Comparison of ENCODE assay signal across 1 cellular context in the genomic region with DNA sequence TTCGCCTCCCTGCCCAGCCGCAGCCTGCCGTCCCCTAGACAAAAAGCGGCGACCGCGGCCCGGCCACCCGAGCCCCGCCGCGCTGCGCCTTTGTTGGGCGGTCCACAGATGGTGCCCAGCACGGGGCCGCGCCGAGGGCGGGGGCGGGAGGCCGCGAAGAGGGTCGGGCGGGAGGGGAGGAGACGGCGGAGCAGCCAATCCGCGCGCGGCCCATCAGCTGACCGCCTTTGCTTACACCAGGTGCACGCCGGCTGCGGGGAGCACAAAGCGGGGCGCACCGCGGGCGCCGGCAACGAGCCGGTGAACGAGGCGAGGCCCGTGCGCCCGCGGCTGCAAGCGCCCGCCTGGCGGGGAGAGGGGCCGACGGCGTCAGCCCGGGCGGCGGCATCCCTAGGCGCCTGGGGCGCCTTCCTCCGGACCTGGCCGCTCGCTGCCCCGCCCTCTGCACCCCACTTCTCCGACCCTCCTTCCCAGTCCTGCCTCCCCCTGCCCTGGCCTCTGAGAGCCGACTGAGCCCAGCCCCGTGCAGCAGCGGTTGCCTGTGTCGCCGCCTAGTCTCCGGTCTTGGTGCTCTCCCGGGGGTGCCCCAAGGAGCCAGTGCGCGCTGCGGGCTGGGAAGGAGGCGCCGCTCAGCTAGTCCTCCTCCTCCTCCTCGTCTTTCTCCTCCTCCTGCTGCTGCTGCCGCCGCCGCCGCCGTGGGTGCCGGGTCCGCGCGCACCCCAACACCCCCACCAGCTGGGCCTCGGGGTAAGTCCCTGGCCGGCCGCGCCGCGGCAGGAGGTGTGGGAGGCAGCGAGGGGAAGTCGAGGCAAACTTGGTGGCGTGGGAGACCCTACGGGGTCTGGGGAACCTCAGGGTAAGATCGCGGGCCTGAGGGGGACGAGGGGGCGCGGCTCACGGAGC.
A peak's percentile ranks its signal among the peaks of the same experiment; 100 is the strongest.
TF ChIP-seq lines count a peak whose summit lies in the region.

A gene (plus strand): TSS at position 259 of the 903 bp plus-strand sequence. CDS start 45,211 bp downstream, outside the sequence.

TF ChIP-seq in WTC11, 78 proteins besides CTCF, POLR2A, EP300 and RAD21 (continued from another document and continues in another):
- TF ChIP-seq CREB1 (CRISPR knock-in tag; IDR thresholded peaks at IDR 0.05) (no peak), KAT7 (CRISPR knock-in tag; IDR thresholded peaks at IDR 0.05; ENCODE audit: borderline replicate concordance) (no peak; the same call in 1 of the 2 replicates), MXD4 (CRISPR knock-in tag; IDR thresholded peaks at IDR 0.05; ENCODE audit: borderline replicate concordance) (no peak), NFE2L1 (CRISPR knock-in tag; IDR thresholded peaks at IDR 0.05) (no peak), SOX15 (CRISPR knock-in tag; IDR thresholded peaks at IDR 0.05) (no peak), PRRX2 (CRISPR knock-in tag; IDR thresholded peaks at IDR 0.05) (no peak), TCF7 (CRISPR knock-in tag; IDR thresholded peaks at IDR 0.05; ENCODE audit: low read depth) (no peak), EMX1 (CRISPR knock-in tag; IDR thresholded peaks at IDR 0.05) (peak; percentile 75; the same call in 1 of the 2 replicates), TEAD1 (CRISPR knock-in tag; IDR thresholded peaks at IDR 0.05) (peak; percentile 66; the same call in 1 of the 2 replicates), NR1H2 (CRISPR knock-in tag; IDR thresholded peaks at IDR 0.05) (no peak), TP53 (CRISPR knock-in tag; IDR thresholded peaks at IDR 0.05) (0 out of 2 replicates have a peak, but pooled peaks have one; percentile 24), NR2C2 (CRISPR knock-in tag; IDR thresholded peaks at IDR 0.05) (no peak), ZNF671 (CRISPR knock-in tag; IDR thresholded peaks at IDR 0.05) (no peak), SMAD4 (CRISPR knock-in tag; IDR thresholded peaks at IDR 0.05) (no peak), CBFB (CRISPR knock-in tag; IDR thresholded peaks at IDR 0.05; ENCODE audit: low read depth) (no peak), ZNF396 (CRISPR knock-in tag; IDR thresholded peaks at IDR 0.05; ENCODE audit: borderline replicate concordance) (no peak), OVOL2 (CRISPR knock-in tag; IDR thresholded peaks at IDR 0.05; ENCODE audit: borderline replicate concordance) (no peak), RORB (CRISPR knock-in tag; IDR thresholded peaks at IDR 0.05) (no peak), ZNF263 (CRISPR knock-in tag; IDR thresholded peaks at IDR 0.05; ENCODE audit: low read depth) (no peak), ZNF232 (CRISPR knock-in tag; IDR thresholded peaks at IDR 0.05) (no peak), ZNF219 (CRISPR knock-in tag; IDR thresholded peaks at IDR 0.05; ENCODE audit: borderline replicate concordance) (no peak)
- TF ChIP-seq, protein P1, sequence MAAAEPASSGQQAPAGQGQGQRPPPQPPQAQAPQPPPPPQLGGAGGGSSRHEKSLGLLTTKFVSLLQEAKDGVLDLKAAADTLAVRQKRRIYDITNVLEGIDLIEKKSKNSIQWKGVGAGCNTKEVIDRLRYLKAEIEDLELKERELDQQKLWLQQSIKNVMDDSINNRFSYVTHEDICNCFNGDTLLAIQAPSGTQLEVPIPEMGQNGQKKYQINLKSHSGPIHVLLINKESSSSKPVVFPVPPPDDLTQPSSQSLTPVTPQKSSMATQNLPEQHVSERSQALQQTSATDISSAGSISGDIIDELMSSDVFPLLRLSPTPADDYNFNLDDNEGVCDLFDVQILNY (CRISPR knock-in tag; IDR thresholded peaks at IDR 0.05): peak; percentile 56; the same call in 1 of the 2 replicates
- TF ChIP-seq, protein P2, sequence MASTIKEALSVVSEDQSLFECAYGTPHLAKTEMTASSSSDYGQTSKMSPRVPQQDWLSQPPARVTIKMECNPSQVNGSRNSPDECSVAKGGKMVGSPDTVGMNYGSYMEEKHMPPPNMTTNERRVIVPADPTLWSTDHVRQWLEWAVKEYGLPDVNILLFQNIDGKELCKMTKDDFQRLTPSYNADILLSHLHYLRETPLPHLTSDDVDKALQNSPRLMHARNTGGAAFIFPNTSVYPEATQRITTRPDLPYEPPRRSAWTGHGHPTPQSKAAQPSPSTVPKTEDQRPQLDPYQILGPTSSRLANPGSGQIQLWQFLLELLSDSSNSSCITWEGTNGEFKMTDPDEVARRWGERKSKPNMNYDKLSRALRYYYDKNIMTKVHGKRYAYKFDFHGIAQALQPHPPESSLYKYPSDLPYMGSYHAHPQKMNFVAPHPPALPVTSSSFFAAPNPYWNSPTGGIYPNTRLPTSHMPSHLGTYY (CRISPR knock-in tag; IDR thresholded peaks at IDR 0.05): peak; percentile 51; the same call in 1 of the 2 replicates
- TF ChIP-seq, protein P3, sequence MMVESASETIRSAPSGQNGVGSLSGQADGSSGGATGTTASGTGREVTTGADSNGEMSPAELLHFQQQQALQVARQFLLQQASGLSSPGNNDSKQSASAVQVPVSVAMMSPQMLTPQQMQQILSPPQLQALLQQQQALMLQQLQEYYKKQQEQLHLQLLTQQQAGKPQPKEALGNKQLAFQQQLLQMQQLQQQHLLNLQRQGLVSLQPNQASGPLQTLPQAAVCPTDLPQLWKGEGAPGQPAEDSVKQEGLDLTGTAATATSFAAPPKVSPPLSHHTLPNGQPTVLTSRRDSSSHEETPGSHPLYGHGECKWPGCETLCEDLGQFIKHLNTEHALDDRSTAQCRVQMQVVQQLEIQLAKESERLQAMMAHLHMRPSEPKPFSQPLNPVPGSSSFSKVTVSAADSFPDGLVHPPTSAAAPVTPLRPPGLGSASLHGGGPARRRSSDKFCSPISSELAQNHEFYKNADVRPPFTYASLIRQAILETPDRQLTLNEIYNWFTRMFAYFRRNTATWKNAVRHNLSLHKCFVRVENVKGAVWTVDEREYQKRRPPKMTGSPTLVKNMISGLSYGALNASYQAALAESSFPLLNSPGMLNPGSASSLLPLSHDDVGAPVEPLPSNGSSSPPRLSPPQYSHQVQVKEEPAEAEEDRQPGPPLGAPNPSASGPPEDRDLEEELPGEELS (CRISPR knock-in tag; IDR thresholded peaks at IDR 0.05): 0 out of 2 replicates have a peak, but pooled peaks have one; percentile 6
- TF ChIP-seq, protein P4, sequence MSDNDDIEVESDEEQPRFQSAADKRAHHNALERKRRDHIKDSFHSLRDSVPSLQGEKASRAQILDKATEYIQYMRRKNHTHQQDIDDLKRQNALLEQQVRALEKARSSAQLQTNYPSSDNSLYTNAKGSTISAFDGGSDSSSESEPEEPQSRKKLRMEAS (CRISPR knock-in tag; IDR thresholded peaks at IDR 0.05): no peak; the same call in 1 of the 2 replicates
- TF ChIP-seq, protein P5, sequence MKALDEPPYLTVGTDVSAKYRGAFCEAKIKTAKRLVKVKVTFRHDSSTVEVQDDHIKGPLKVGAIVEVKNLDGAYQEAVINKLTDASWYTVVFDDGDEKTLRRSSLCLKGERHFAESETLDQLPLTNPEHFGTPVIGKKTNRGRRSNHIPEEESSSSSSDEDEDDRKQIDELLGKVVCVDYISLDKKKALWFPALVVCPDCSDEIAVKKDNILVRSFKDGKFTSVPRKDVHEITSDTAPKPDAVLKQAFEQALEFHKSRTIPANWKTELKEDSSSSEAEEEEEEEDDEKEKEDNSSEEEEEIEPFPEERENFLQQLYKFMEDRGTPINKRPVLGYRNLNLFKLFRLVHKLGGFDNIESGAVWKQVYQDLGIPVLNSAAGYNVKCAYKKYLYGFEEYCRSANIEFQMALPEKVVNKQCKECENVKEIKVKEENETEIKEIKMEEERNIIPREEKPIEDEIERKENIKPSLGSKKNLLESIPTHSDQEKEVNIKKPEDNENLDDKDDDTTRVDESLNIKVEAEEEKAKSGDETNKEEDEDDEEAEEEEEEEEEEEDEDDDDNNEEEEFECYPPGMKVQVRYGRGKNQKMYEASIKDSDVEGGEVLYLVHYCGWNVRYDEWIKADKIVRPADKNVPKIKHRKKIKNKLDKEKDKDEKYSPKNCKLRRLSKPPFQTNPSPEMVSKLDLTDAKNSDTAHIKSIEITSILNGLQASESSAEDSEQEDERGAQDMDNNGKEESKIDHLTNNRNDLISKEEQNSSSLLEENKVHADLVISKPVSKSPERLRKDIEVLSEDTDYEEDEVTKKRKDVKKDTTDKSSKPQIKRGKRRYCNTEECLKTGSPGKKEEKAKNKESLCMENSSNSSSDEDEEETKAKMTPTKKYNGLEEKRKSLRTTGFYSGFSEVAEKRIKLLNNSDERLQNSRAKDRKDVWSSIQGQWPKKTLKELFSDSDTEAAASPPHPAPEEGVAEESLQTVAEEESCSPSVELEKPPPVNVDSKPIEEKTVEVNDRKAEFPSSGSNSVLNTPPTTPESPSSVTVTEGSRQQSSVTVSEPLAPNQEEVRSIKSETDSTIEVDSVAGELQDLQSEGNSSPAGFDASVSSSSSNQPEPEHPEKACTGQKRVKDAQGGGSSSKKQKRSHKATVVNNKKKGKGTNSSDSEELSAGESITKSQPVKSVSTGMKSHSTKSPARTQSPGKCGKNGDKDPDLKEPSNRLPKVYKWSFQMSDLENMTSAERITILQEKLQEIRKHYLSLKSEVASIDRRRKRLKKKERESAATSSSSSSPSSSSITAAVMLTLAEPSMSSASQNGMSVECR (CRISPR knock-in tag; IDR thresholded peaks at IDR 0.05; ENCODE audit: borderline replicate concordance): no peak; the same call in 1 of the 2 replicates
- TF ChIP-seq, protein P6, sequence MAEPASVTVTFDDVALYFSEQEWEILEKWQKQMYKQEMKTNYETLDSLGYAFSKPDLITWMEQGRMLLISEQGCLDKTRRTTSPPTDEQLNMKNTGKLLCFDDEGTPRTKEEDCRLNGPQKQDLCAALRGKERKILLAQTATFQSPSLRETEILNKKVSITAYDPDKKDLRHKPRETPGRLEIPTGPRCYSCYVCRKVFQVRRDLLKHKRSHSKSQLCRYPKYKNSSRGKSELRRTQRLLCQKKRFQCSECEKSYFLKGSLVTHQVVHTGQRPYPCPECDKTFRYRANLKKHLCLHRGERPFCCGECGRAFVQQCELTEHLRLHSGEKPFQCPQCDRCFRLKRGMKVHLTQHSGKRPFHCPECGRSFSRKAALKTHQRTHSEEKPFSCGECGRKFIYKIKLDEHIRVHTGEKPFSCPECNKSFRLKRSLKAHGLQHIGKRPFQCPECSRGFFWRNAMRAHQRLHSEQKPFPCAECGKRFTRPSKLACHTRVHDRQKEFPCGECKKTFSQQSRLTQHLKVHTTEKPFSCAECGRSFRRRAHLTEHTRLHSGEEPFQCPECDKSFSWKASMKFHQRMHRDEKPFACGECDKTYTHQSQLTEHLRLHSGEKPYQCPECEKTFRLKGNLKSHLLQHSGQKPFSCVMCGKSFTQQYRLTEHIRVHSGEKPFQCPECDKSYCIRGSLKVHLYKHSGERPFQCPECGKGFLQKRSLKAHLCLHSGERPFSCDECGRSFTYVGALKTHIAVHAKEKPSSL (CRISPR knock-in tag; conservative IDR thresholded peaks at IDR 0.05): no peak
- TF ChIP-seq, protein P7, sequence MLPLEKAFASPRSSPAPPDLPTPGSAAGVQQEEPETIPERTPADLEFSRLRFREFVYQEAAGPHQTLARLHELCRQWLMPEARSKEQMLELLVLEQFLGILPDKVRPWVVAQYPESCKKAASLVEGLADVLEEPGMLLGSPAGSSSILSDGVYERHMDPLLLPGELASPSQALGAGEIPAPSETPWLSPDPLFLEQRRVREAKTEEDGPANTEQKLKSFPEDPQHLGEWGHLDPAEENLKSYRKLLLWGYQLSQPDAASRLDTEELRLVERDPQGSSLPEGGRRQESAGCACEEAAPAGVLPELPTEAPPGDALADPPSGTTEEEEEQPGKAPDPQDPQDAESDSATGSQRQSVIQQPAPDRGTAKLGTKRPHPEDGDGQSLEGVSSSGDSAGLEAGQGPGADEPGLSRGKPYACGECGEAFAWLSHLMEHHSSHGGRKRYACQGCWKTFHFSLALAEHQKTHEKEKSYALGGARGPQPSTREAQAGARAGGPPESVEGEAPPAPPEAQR (CRISPR knock-in tag; IDR thresholded peaks at IDR 0.05): no peak
- TF ChIP-seq, protein P8, sequence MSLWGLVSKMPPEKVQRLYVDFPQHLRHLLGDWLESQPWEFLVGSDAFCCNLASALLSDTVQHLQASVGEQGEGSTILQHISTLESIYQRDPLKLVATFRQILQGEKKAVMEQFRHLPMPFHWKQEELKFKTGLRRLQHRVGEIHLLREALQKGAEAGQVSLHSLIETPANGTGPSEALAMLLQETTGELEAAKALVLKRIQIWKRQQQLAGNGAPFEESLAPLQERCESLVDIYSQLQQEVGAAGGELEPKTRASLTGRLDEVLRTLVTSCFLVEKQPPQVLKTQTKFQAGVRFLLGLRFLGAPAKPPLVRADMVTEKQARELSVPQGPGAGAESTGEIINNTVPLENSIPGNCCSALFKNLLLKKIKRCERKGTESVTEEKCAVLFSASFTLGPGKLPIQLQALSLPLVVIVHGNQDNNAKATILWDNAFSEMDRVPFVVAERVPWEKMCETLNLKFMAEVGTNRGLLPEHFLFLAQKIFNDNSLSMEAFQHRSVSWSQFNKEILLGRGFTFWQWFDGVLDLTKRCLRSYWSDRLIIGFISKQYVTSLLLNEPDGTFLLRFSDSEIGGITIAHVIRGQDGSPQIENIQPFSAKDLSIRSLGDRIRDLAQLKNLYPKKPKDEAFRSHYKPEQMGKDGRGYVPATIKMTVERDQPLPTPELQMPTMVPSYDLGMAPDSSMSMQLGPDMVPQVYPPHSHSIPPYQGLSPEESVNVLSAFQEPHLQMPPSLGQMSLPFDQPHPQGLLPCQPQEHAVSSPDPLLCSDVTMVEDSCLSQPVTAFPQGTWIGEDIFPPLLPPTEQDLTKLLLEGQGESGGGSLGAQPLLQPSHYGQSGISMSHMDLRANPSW (CRISPR knock-in tag; conservative IDR thresholded peaks at IDR 0.05; ENCODE audit: low read depth): no peak
- TF ChIP-seq, protein P9, sequence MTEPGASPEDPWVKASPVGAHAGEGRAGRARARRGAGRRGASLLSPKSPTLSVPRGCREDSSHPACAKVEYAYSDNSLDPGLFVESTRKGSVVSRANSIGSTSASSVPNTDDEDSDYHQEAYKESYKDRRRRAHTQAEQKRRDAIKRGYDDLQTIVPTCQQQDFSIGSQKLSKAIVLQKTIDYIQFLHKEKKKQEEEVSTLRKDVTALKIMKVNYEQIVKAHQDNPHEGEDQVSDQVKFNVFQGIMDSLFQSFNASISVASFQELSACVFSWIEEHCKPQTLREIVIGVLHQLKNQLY (CRISPR knock-in tag; IDR thresholded peaks at IDR 0.05): no peak
- TF ChIP-seq, protein P10, sequence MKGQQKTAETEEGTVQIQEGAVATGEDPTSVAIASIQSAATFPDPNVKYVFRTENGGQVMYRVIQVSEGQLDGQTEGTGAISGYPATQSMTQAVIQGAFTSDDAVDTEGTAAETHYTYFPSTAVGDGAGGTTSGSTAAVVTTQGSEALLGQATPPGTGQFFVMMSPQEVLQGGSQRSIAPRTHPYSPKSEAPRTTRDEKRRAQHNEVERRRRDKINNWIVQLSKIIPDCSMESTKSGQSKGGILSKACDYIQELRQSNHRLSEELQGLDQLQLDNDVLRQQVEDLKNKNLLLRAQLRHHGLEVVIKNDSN (CRISPR knock-in tag; IDR thresholded peaks at IDR 0.05): peak; percentile 70
- TF ChIP-seq, protein P11, sequence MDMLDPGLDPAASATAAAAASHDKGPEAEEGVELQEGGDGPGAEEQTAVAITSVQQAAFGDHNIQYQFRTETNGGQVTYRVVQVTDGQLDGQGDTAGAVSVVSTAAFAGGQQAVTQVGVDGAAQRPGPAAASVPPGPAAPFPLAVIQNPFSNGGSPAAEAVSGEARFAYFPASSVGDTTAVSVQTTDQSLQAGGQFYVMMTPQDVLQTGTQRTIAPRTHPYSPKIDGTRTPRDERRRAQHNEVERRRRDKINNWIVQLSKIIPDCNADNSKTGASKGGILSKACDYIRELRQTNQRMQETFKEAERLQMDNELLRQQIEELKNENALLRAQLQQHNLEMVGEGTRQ (CRISPR knock-in tag; IDR thresholded peaks at IDR 0.05): peak; percentile 87
